ENCODE assay signal across 8 cellular contexts in genomic region chr19:49486710-49487276, GRCh38. TPM values are rescaled to one million over a fixed set of nuclear protein-coding genes. Genes with fewer than 3 reads are reported as not detected.
DNase-seq lines count a peak whose midpoint lies in the region; ATAC-seq and TF ChIP-seq lines count a peak whose summit lies in the region.

No MANE protein-coding gene starts in this region.

- H2AFZ ChIP-seq in GM23338 (no peak overlapping the region), SU-DHL-6 (ENCODE audit: low read depth, low read length, severe bottlenecking) (peak overlapping the region; percentile 87)

- no peak for TF ChIP-seq POLR2A in esophagus squamous epithelium (IDR thresholded peaks at IDR 0.05)

- H3K79me2 ChIP-seq in GM23338 (replicated peaks; ENCODE audit: insufficient read depth) (peaks cover 31% of the 10 kb centered on the region), SU-DHL-6 (ENCODE audit: insufficient read depth, low read length) (peaks cover 33% of the 10 kb centered on the region)

- 74 to 94% methylated on average over 9 to 16 of the region's 23 CpGs for WGBS in esophagus squamous epithelium, 2 donors

- H3K4me1 ChIP-seq in GM23338 (ENCODE audit: insufficient read depth) (peaks cover 10% of the 10 kb centered on the region; the same call in 1 of the 2 replicates), esophagus squamous epithelium (peaks cover 8 to 39% (median 27%) of the 10 kb centered on the region in 3 donors), skeletal muscle satellite cell (ENCODE audit: control insufficient read depth, insufficient read depth, low read length) (peaks cover 13% of the 10 kb centered on the region)

- H3K4me1 Mint-ChIP-seq in GM23338 = peaks cover 13% of the 10 kb centered on the region; the same call in 2 of the 3 replicates

- H3K27me3 Mint-ChIP-seq in GM23338 (ENCODE audit: insufficient read depth, low read depth, poor library complexity) = peaks cover 52% of the 10 kb centered on the region

- H4K20me1 ChIP-seq in GM23338 (replicated peaks; ENCODE audit: insufficient read depth) = peaks cover 23% of the 10 kb centered on the region
- no peaks in the 10 kb centered on the region; the same call in 1 of the 2 replicates for H4K20me1 ChIP-seq in SU-DHL-6 (ENCODE audit: low read depth, low read length)

- DNase-seq in GM23338 (ENCODE audit: low spot score) (no peak), esophagus squamous epithelium (lab: John Stamatoyannopoulos, UW) (no peak), NCI-H226 (no peak)

- H3F3A ChIP-seq in GM23338 (replicated peaks; ENCODE audit: low read depth) (peaks cover 45% of the 10 kb centered on the region), SU-DHL-6 (ENCODE audit: insufficient read depth) (peaks cover 43% of the 10 kb centered on the region)

- H3K36me3 ChIP-seq in GM23338 (ENCODE audit: insufficient read depth) = peaks cover 38% of the 10 kb centered on the region
- peaks cover 35% of the 10 kb centered on the region for H3K36me3 ChIP-seq in SU-DHL-6 (ENCODE audit: low read length)
- peaks cover 16 to 49% (median 24%) of the 10 kb centered on the region in 3 donors for H3K36me3 ChIP-seq in esophagus squamous epithelium
- peaks cover 39% of the 10 kb centered on the region for H3K36me3 ChIP-seq in skeletal muscle satellite cell (ENCODE audit: insufficient read depth, low read length)

- intact Hi-C loops in esophagus squamous epithelium (cut with DNase I) = no loop called here

- H3K9me2 ChIP-seq in GM23338 (ENCODE audit: insufficient read depth) (no peaks in the 10 kb centered on the region), SU-DHL-6 (replicated peaks; ENCODE audit: insufficient read depth, low read length) (no peaks in the 10 kb centered on the region)

- no peak; a peak in 1 of 4 replicates for TF ChIP-seq CTCF in GM23338 (conservative IDR thresholded peaks at IDR 0.05; ENCODE audit: low read depth in 2 of 2)
- TF ChIP-seq CTCF in SU-DHL-6 (IDR thresholded peaks at IDR 0.05; ENCODE audit: insufficient read depth, low read length, poor library complexity, severe bottlenecking) = no peak
- TF ChIP-seq CTCF in esophagus squamous epithelium (IDR thresholded peaks at IDR 0.05) = peak in 1 of 6 experiments; percentile 14

- H3K9me3 Mint-ChIP-seq in GM23338 = peaks cover 14% of the 10 kb centered on the region

- H3K4me3 ChIP-seq in GM23338 (no peak overlapping the region), SU-DHL-6 (ENCODE audit: insufficient read depth, low read length, poor library complexity, severe bottlenecking) (no peak overlapping the region), esophagus squamous epithelium (peak overlapping the region in 3 of 4 donors; percentile 83 to 99 (median 90)), skeletal muscle satellite cell (ENCODE audit: low read length) (no peak overlapping the region)

- H3K36me3 Mint-ChIP-seq in GM23338 (ENCODE audit: low read depth) = peaks cover 45% of the 10 kb centered on the region

- no peak overlapping the region for H3K4me2 ChIP-seq in GM23338
- peak overlapping the region; percentile 58 for H3K4me2 ChIP-seq in SU-DHL-6 (ENCODE audit: low read depth, low read length, poor library complexity, severe bottlenecking)
- peak overlapping the region; percentile 54 for H3K4me2 ChIP-seq in skeletal muscle satellite cell (ENCODE audit: low read length)

- no peaks in the 10 kb centered on the region for H3K27me3 ChIP-seq in GM23338 (ENCODE audit: insufficient read depth)
- no peaks in the 10 kb centered on the region for H3K27me3 ChIP-seq in SU-DHL-6 (ENCODE audit: low read length)
- H3K27me3 ChIP-seq in esophagus squamous epithelium = no peaks in the 10 kb centered on the region
- H3K27me3 ChIP-seq in skeletal muscle satellite cell (ENCODE audit: control insufficient read depth, insufficient read depth, low read length) = no peaks in the 10 kb centered on the region

- H3K9me3 ChIP-seq in SU-DHL-6 (ENCODE audit: insufficient read depth, low read length) = no peaks in the 10 kb centered on the region
- H3K9me3 ChIP-seq in esophagus squamous epithelium = no peaks in the 10 kb centered on the region
- no peaks in the 10 kb centered on the region for H3K9me3 ChIP-seq in skeletal muscle satellite cell (replicated peaks; ENCODE audit: low read length)

- peak overlapping the region; percentile 98 for H3K4me3 Mint-ChIP-seq in GM23338

- H3K27ac Mint-ChIP-seq in GM23338 = no peak overlapping the region

- H3K9ac ChIP-seq in SU-DHL-6 (ENCODE audit: low read length) = peak overlapping the region; percentile 28; the same call in 1 of the 2 replicates
- no peak overlapping the region for H3K9ac ChIP-seq in skeletal muscle satellite cell (ENCODE audit: low read depth, low read length)

- no peak overlapping the region for H3K27ac ChIP-seq in GM23338 (ENCODE audit: low read depth)
- no peak overlapping the region for H3K27ac ChIP-seq in SU-DHL-6 (ENCODE audit: low read depth, low read length)
- peak overlapping the region; percentile 72 to 96 (median 87) for H3K27ac ChIP-seq in esophagus squamous epithelium

- ATAC-seq in GM23338 = no peak
- ATAC-seq in HG03135 (IDR thresholded peaks at IDR 0.05; ENCODE audit: unreplicated experiment) = no peak
- ATAC-seq in GM21737 (IDR thresholded peaks at IDR 0.05; ENCODE audit: unreplicated experiment) = no peak
- no peak for ATAC-seq in GM18907 (IDR thresholded peaks at IDR 0.05; ENCODE audit: unreplicated experiment)

TF ChIP-seq in GM23338, 12 proteins besides CTCF, POLR2A, EP300 and RAD21:
- no peak for TF ChIP-seq ZNF114 (CRISPR knock-in tag; IDR thresholded peaks at IDR 0.05)
- TF ChIP-seq REST (IDR thresholded peaks at IDR 0.05; ENCODE audit: unreplicated experiment) = no peak
TF ChIP-seq in GM23338: peak in this region for 0.

RNA-seq across cellular contexts. Expression of gene RPL13A, which starts 0.6 kb away (rescaled TPM):
- total RNA-seq in GM23338 (2014; rRNA removed; shearing (Covaris generic)) = 2,007 and 2,412 TPM in 2 replicates
- 2,105 and 2,261 TPM in 2 replicates for polyA plus RNA-seq in GM23338 (2016; fragmentation: Nextera tagmentation; extraction: Ambion mirVana)
- total RNA-seq in esophagus squamous epithelium = 1,000 to 10,000 TPM; 1,642 to 4,119 (median 2,165) TPM
- 1,903 and 3,080 TPM in 2 replicates for total RNA-seq in skeletal muscle satellite cell (2012; rRNA removed)

RNA-seq across cellular contexts. Expression of gene RPS11, which starts 9.4 kb away (rescaled TPM):
- 4,006 and 4,643 TPM in 2 replicates for total RNA-seq in GM23338 (2014; rRNA removed; shearing (Covaris generic))
- polyA plus RNA-seq in GM23338 (2016; fragmentation: Nextera tagmentation; extraction: Ambion mirVana) = 2,646 and 2,793 TPM in 2 replicates
- 1,000 to 10,000 TPM; 2,317 to 5,784 (median 3,336) TPM for total RNA-seq in esophagus squamous epithelium
- 2,630 and 3,928 TPM in 2 replicates for total RNA-seq in skeletal muscle satellite cell (2012; rRNA removed)

RNA-seq across cellular contexts. Expression of gene FLT3LG, which starts 12.8 kb away (rescaled TPM):
- total RNA-seq in GM23338 (2014; rRNA removed; shearing (Covaris generic)) = 0.49 TPM in 1 of 2 replicates, not detected in the other
- 1.8 and 3.3 TPM in 2 replicates for polyA plus RNA-seq in GM23338 (2016; fragmentation: Nextera tagmentation; extraction: Ambion mirVana)
- 1 to 10 TPM in 3 of 4 donors, under 1 TPM in 1; 0.75 to 4.2 (median 2.7) TPM for total RNA-seq in esophagus squamous epithelium
- total RNA-seq in skeletal muscle satellite cell (2012; rRNA removed) = 1.8 and 3.5 TPM in 2 replicates

RNA-seq across cellular contexts. Expression of gene FCGRT, which starts 25.7 kb away (rescaled TPM):
- total RNA-seq in GM23338 (2014; rRNA removed; shearing (Covaris generic)) = 23.5 and 41.7 TPM in 2 replicates
- 62.3 and 66.8 TPM in 2 replicates for polyA plus RNA-seq in GM23338 (2016; fragmentation: Nextera tagmentation; extraction: Ambion mirVana)
- total RNA-seq in esophagus squamous epithelium = 100 to 1,000 TPM in 1 of 4 donors, 10 to 100 TPM in 3; 18.0 to 129 (median 60.0) TPM
- 24.7 and 28.6 TPM in 2 replicates for total RNA-seq in skeletal muscle satellite cell (2012; rRNA removed)

RNA-seq across cellular contexts. Expression of gene ALDH16A1, which starts 33.8 kb away (rescaled TPM):
- 57.3 and 62.3 TPM in 2 replicates for total RNA-seq in GM23338 (2014; rRNA removed; shearing (Covaris generic))
- polyA plus RNA-seq in GM23338 (2016; fragmentation: Nextera tagmentation; extraction: Ambion mirVana) = 16.8 and 20.0 TPM in 2 replicates
- total RNA-seq in esophagus squamous epithelium = 10 to 100 TPM; 35.9 to 56.5 (median 39.0) TPM
- 27.4 and 37.6 TPM in 2 replicates for total RNA-seq in skeletal muscle satellite cell (2012; rRNA removed)

Comparison
In these comparisons a context has a peak if more than half of its experiments do, and no peak if none do; other contexts are left out.
1. H3K27ac ChIP-seq: peak in esophagus squamous epithelium (4 of 4); none in GM23338 (single experiment) and SU-DHL-6 (single experiment).
2. H3K4me3 ChIP-seq: peak in esophagus squamous epithelium (3 of 4); none in GM23338 (single experiment), SU-DHL-6 (single experiment) and skeletal muscle satellite cell (single experiment).